ENCODE assay signal across 1 cellular context in the genomic region with DNA sequence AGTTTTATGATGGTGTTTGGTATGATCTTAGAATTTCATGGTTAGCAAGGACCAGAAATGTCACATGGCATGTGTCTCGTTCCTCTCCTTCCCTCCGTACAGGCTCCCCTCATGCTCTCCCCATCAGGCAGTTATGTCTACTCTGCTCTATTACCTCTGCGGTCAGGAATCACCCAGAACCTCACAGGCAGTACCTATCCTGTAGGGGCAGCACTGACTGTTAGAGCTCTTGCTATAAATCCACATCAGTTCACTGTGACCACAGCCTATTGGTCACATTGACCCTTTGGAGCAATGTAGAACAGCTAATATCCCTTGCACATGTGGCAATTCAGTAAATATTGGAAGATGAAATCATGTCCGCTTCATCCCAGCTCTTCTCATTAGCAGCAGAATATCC.
TF ChIP-seq lines count a peak whose summit lies in the region.

No MANE protein-coding gene starts in this region.

TF ChIP-seq in A549, 52 proteins besides CTCF, POLR2A, EP300 and RAD21 (continued from another document):
- TF ChIP-seq, protein P1, sequence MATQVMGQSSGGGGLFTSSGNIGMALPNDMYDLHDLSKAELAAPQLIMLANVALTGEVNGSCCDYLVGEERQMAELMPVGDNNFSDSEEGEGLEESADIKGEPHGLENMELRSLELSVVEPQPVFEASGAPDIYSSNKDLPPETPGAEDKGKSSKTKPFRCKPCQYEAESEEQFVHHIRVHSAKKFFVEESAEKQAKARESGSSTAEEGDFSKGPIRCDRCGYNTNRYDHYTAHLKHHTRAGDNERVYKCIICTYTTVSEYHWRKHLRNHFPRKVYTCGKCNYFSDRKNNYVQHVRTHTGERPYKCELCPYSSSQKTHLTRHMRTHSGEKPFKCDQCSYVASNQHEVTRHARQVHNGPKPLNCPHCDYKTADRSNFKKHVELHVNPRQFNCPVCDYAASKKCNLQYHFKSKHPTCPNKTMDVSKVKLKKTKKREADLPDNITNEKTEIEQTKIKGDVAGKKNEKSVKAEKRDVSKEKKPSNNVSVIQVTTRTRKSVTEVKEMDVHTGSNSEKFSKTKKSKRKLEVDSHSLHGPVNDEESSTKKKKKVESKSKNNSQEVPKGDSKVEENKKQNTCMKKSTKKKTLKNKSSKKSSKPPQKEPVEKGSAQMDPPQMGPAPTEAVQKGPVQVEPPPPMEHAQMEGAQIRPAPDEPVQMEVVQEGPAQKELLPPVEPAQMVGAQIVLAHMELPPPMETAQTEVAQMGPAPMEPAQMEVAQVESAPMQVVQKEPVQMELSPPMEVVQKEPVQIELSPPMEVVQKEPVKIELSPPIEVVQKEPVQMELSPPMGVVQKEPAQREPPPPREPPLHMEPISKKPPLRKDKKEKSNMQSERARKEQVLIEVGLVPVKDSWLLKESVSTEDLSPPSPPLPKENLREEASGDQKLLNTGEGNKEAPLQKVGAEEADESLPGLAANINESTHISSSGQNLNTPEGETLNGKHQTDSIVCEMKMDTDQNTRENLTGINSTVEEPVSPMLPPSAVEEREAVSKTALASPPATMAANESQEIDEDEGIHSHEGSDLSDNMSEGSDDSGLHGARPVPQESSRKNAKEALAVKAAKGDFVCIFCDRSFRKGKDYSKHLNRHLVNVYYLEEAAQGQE (IDR thresholded peaks at IDR 0.05), result no peak
- TF ChIP-seq BHLHE40 (IDR thresholded peaks at IDR 0.05; ENCODE audit: low read depth, low read length), result no peak
- no peak for TF ChIP-seq RCOR1 (IDR thresholded peaks at IDR 0.05; ENCODE audit: low read depth, low read length)
- no peak for TF ChIP-seq HOXB13 (CRISPR knock-in tag; IDR thresholded peaks at IDR 0.05; ENCODE audit: low read depth)
- TF ChIP-seq CBX8 (IDR thresholded peaks at IDR 0.05), result no peak
- no peak for TF ChIP-seq HOXA7 (CRISPR knock-in tag; IDR thresholded peaks at IDR 0.05)
